In the genomic region with DNA sequence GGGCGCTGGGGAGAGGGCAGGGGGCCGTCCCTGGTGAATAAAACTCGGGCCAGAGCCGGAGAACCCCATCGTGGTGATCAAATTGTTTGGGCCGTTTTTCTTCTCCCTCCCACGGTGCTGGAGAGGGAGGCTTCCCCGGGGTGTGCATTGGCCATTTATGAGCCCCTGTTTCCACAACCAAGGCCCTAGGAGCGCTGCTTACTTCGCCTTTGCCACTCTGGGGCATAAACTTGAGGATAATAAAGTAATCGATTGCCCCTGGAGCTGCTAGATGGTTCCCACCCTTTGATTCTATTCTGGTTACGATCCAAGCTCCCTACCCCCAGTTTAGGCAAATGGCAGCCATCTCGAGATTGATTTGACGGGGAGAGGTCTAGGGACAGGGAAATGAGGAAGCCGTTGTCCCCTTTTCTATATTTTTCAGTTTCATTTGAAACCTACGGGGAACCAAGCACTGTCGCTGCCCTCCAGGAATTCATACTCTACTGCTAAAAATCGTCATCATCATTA, we compare ENCODE assay signal across 8 cellular contexts. TPM values are rescaled to one million over a fixed set of nuclear protein-coding genes. Genes with fewer than 3 reads are reported as not detected.
DNase-seq lines count a peak whose midpoint lies in the region; TF ChIP-seq lines count a peak whose summit lies in the region.

No MANE protein-coding gene starts in this region.

- H3K36me3 ChIP-seq in breast epithelium: no peaks in the 10 kb centered on the region

- TF ChIP-seq CTCF in GM10248 (IDR thresholded peaks at IDR 0.05; ENCODE audit: control extremely low read depth, extremely low read depth, low read depth, missing control alignments) (no peak), breast epithelium (IDR thresholded peaks at IDR 0.05) (no peak)

- no peaks in the 10 kb centered on the region for H3K9me3 ChIP-seq in breast epithelium

- CTCF ChIA-PET in GM10248 (lab: Yijun Ruan, JAX): interaction anchor here (1.0 to 2.6 kb wide), 6 partner anchors 13 to 439 kb away, joined by 3 to 12 read pairs (median 3); a partner anchor contains a TSS

- H3K27ac ChIP-seq in breast epithelium (peak overlapping the region; percentile 78 to 86), layer of hippocampus (ENCODE audit: low read depth, low read length) (peak overlapping the region; percentile 89)

- no peaks in the 10 kb centered on the region for H3K27me3 ChIP-seq in breast epithelium
- no peaks in the 10 kb centered on the region for H3K27me3 ChIP-seq in layer of hippocampus (ENCODE audit: control insufficient read depth, insufficient read depth, low read length)

- no peak for TF ChIP-seq POLR2A in breast epithelium (IDR thresholded peaks at IDR 0.05)

- DNase-seq in GM10248 (ENCODE audit: extremely low spot score) (peak; percentile 20), NCI-H146 treated with DMSO at 0.1 percent for 48 hours (lab: John Stamatoyannopoulos, UW; ENCODE audit: unreplicated experiment) (peak; percentile 52), breast epithelium (ENCODE audit: low spot score in 2 of 2) (no peak), superior temporal gyrus (ENCODE audit: extremely low spot score) (peak; percentile 73), G401 (ENCODE audit: low spot score) (no peak), NCI-H1694 (lab: John Stamatoyannopoulos, UW) (no peak)
- no peak for DNase-seq in stimulated activated CD4-positive, alpha-beta T cell treated with anti-CD3 and anti-CD28 coated beads, Interleukin-2, amount 100 ng/mL, for 24 hours

- H3K4me1 ChIP-seq in breast epithelium: no peaks in the 10 kb centered on the region

- in situ Hi-C loops in G401 (cut with HindIII; ENCODE audit: low sequenced_read_pairs): no loop called here

- H3K4me3 ChIP-seq in breast epithelium: peak overlapping the region; percentile 77 to 95 (median 92)

- intact Hi-C loops in breast epithelium (cut with DNase I; ENCODE audit: low total_unique reads): no loop called here

- POLR2A ChIA-PET in GM10248 (lab: Yijun Ruan, JAX): no interaction called here

RNA-seq across cellular contexts. Expression of a gene that starts 0.7 kb away (rescaled TPM):
- 10 to 100 TPM; 13.9 to 33.5 (median 31.5) TPM for total RNA-seq in breast epithelium
- 20.4 and 22.9 TPM in 2 replicates for total RNA-seq in G401 (2014; rRNA removed; shearing (Covaris generic))

RNA-seq across cellular contexts. Expression of a gene that starts 2.5 kb away (rescaled TPM):
- 10 to 100 TPM; 49.2 to 70.4 (median 56.7) TPM for total RNA-seq in breast epithelium
- 49.7 and 68.7 TPM in 2 replicates for total RNA-seq in G401 (2014; rRNA removed; shearing (Covaris generic))

RNA-seq across cellular contexts. Expression of a gene that starts 31.1 kb away (rescaled TPM):
- total RNA-seq in breast epithelium: 10 to 100 TPM; 36.4 to 43.3 (median 40.5) TPM
- 18.7 and 23.9 TPM in 2 replicates for total RNA-seq in G401 (2014; rRNA removed; shearing (Covaris generic))

Comparison
In these comparisons a context has a peak if more than half of its experiments do, and no peak if none do; other contexts are left out.
1. DNase-seq: peak in GM10248 (single experiment), NCI-H146 treated with DMSO at 0.1 percent for 48 hours (single experiment) and superior temporal gyrus (single experiment); none in breast epithelium (0 of 2), G401 (single experiment), NCI-H1694 (single experiment) and stimulated activated CD4-positive, alpha-beta T cell treated with anti-CD3 and anti-CD28 coated beads, Interleukin-2, amount 100 ng/mL, for 24 hours (0 of 2).